25 cellular contexts compared by ENCODE assay signal in genomic region chr3:65632409-65632808, GRCh38.
DNase-seq lines count a peak whose midpoint lies in the region; ATAC-seq and TF ChIP-seq lines count a peak whose summit lies in the region.
"Had no signal": no experiment of that assay in that cellular context is flagged by ENCODE, and none has a peak within 500 bp of the region (broad histone marks: within the 10 kb centered on the region; RNA-seq: fewer than 3 reads in every experiment).

No MANE protein-coding gene starts in this region.

- H3K4me3 Mint-ChIP-seq in T-helper 2 cell treated with Interferon-gamma antibody and Interleukin-4, amounts not matched to agents 5 μg/mL and 100 μg/mL, for 36 hours = no peak overlapping the region
- H3K4me3 Mint-ChIP-seq: CD14-positive monocyte; CD4-positive, alpha-beta memory T cell; CD4-positive, CD25-positive, alpha-beta regulatory T cell; CD8-positive, alpha-beta memory T cell had no signal

- no peak overlapping the region for H3K27ac Mint-ChIP-seq in T-helper 2 cell treated with Interferon-gamma antibody and Interleukin-4, amounts not matched to agents 5 μg/mL and 100 μg/mL, for 36 hours
- H3K27ac Mint-ChIP-seq: CD14-positive monocyte; CD4-positive, alpha-beta memory T cell; CD4-positive, CD25-positive, alpha-beta regulatory T cell; CD8-positive, alpha-beta memory T cell had no signal

- H3K27me3 Mint-ChIP-seq in T-helper 2 cell treated with Interferon-gamma antibody and Interleukin-4, amounts not matched to agents 5 μg/mL and 100 μg/mL, for 36 hours (ENCODE audit: low read depth) = no peaks in the 10 kb centered on the region
- H3K27me3 Mint-ChIP-seq: CD4-positive, CD25-positive, alpha-beta regulatory T cell; CD8-positive, alpha-beta memory T cell had no signal

- DNase-seq in LNCaP clone FGC (ENCODE audit: low read depth) (peak; percentile 62), astrocyte of the spinal cord (ENCODE audit: low read depth, low spot score) (peak; percentile 7), fibroblast of villous mesenchyme (ENCODE audit: low read depth) (peak; percentile 15), smooth muscle cell of the brain vasculature (ENCODE audit: low read depth, low spot score) (peak; percentile 10), sciatic nerve (ENCODE audit: low spot score) (no peak)
- DNase-seq in T-helper 2 cell treated with Interferon-gamma antibody and Interleukin-4, amounts not matched to agents 5 μg/mL and 100 μg/mL, for 36 hours (ENCODE audit: low spot score) = no peak
- DNase-seq: 8988T; ACHN; BE2C; C1 segment of cervical spinal cord; CD4-positive, alpha-beta memory T cell; CD4-positive, CD25-positive, alpha-beta regulatory T cell; CD8-positive, alpha-beta memory T cell; COR-L47; DMS 273 treated with DMSO at 0.1 percent for 48 hours; DMS153; DMS53; DMS79; DND-41; EL; GDM1 had no signal

- no peaks in the 10 kb centered on the region for H3K4me1 Mint-ChIP-seq in T-helper 2 cell treated with Interferon-gamma antibody and Interleukin-4, amounts not matched to agents 5 μg/mL and 100 μg/mL, for 36 hours (ENCODE audit: low read depth)
- H3K4me1 Mint-ChIP-seq: CD14-positive monocyte; CD4-positive, alpha-beta memory T cell; CD4-positive, CD25-positive, alpha-beta regulatory T cell; CD8-positive, alpha-beta memory T cell had no signal

- no peaks in the 10 kb centered on the region for H3K9me3 Mint-ChIP-seq in T-helper 2 cell treated with Interferon-gamma antibody and Interleukin-4, amounts not matched to agents 5 μg/mL and 100 μg/mL, for 36 hours

- TF ChIP-seq CTCF in LNCaP clone FGC (IDR thresholded peaks at IDR 0.05; ENCODE audit: control insufficient read depth, extremely low read depth, insufficient read depth) (no peak), astrocyte of the spinal cord (IDR thresholded peaks at IDR 0.05; ENCODE audit: low read depth, low read length) (no peak), fibroblast of villous mesenchyme (IDR thresholded peaks at IDR 0.05; ENCODE audit: insufficient read depth, low read depth, low read length) (no peak)

- ATAC-seq in GM19452 (IDR thresholded peaks at IDR 0.05; ENCODE audit: unreplicated experiment) = no peak
- no peak for ATAC-seq in sciatic nerve
- ATAC-seq: GM12878 had no signal

- no peaks in the 10 kb centered on the region for H3K36me3 Mint-ChIP-seq in T-helper 2 cell treated with Interferon-gamma antibody and Interleukin-4, amounts not matched to agents 5 μg/mL and 100 μg/mL, for 36 hours (ENCODE audit: low read depth)
- H3K36me3 Mint-ChIP-seq: CD14-positive monocyte; CD4-positive, alpha-beta memory T cell; CD4-positive, CD25-positive, alpha-beta regulatory T cell; CD8-positive, alpha-beta memory T cell had no signal

- intact Hi-C loops in sciatic nerve (cut with DNase I) = no loop called here

- H3K4me3 ChIP-seq in LNCaP clone FGC (ENCODE audit: low read depth, low read length) (no peak overlapping the region), astrocyte of the spinal cord (ENCODE audit: low read depth, low read length) (no peak overlapping the region), fibroblast of villous mesenchyme (ENCODE audit: low read depth, low read length) (no peak overlapping the region)
- H3K4me3 ChIP-seq: BLaER1, GM12878 had no signal

- in situ Hi-C loops in astrocyte of the spinal cord (cut with HindIII; ENCODE audit: low sequenced_read_pairs) = no loop called here

Comparison
In these comparisons a context has a peak if more than half of its experiments do, and no peak if none do; other contexts are left out.
1. DNase-seq: peak in LNCaP clone FGC (single experiment), astrocyte of the spinal cord (single experiment), fibroblast of villous mesenchyme (single experiment) and smooth muscle cell of the brain vasculature (single experiment); none in T-helper 2 cell treated with Interferon-gamma antibody and Interleukin-4, amounts not matched to agents 5 μg/mL and 100 μg/mL, for 36 hours (single experiment) and sciatic nerve (single experiment).